In the genomic region with DNA sequence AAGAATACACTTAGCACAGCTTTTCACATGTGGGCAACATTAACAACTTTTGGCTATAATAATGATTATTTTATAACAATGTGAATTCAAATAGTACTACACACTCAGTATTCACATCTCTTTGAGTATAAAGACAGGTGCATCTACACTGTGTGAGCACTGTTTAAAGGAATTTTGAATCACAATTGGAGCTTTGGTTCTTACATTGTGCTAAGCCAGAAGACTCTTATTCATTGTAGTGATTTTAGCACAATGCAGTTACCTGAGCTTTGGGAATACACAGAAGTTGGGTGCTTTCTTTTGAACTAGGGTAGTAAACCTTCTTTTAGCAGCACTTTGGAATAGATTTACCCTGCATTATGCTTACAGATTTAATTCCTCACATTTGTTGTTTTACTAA, we compare ENCODE assay signal across 26 cellular contexts. TPM values are rescaled to one million over a fixed set of nuclear protein-coding genes. Genes with fewer than 3 reads are reported as not detected.
"Had no signal": no experiment of that assay in that cellular context is flagged by ENCODE, and none has a peak within 500 bp of the region (broad histone marks: within the 10 kb centered on the region; RNA-seq: fewer than 3 reads in every experiment).

No MANE protein-coding gene starts in this region.

- H3K4me1 ChIP-seq: colonic mucosa, esophagus muscularis mucosa, esophagus squamous epithelium, foreskin keratinocyte, gastrocnemius medialis, gastroesophageal sphincter, heart left ventricle, heart right ventricle had no signal

- H3K9me3 ChIP-seq: colonic mucosa, esophagus muscularis mucosa, esophagus squamous epithelium, gastrocnemius medialis, gastroesophageal sphincter, heart left ventricle had no signal

- DNase-seq: colonic mucosa; cortex of kidney; dermis blood vessel endothelial cell; dorsolateral prefrontal cortex; effector CD4-positive, alpha-beta T cell; effector CD8-positive, alpha-beta T cell; effector memory CD4-positive, alpha-beta T cell; effector memory CD8-positive, alpha-beta T cell; endodermal cell; erythroblast; esophagus squamous epithelium; foreskin fibroblast; foreskin keratinocyte; foreskin melanocyte; gastrocnemius medialis; glutamatergic neuron; head of caudate nucleus; heart left ventricle; heart right ventricle had no signal

- H3K27ac Mint-ChIP-seq: dendritic cell treated with granulocyte-macrophage colony-stimulating factor and Interleukin-4, amounts not matched to agents 40 ng/mL and 50 ng/mL, for 4 days; effector memory CD8-positive, alpha-beta T cell; endodermal cell had no signal

- H3K27me3 ChIP-seq: colonic mucosa, dorsolateral prefrontal cortex, esophagus muscularis mucosa, esophagus squamous epithelium, foreskin keratinocyte, gastrocnemius medialis, gastroesophageal sphincter, heart left ventricle had no signal

- H3K36me3 ChIP-seq: colonic mucosa, esophagus muscularis mucosa, esophagus squamous epithelium, gastrocnemius medialis, gastroesophageal sphincter, heart left ventricle, heart right ventricle had no signal

- H3K27ac ChIP-seq: colonic mucosa, coronary artery, dorsolateral prefrontal cortex, epithelial cell of prostate, esophagus muscularis mucosa, esophagus squamous epithelium, foreskin keratinocyte, gastrocnemius medialis, gastroesophageal sphincter, heart left ventricle, heart right ventricle had no signal

- H3K4me3 ChIP-seq: colonic mucosa, coronary artery, dorsolateral prefrontal cortex, esophagus muscularis mucosa, esophagus squamous epithelium, gastrocnemius medialis, gastroesophageal sphincter, heart left ventricle, heart right ventricle had no signal

- H3K4me3 Mint-ChIP-seq: dendritic cell treated with granulocyte-macrophage colony-stimulating factor and Interleukin-4, amounts not matched to agents 40 ng/mL and 50 ng/mL, for 4 days; effector memory CD8-positive, alpha-beta T cell; endodermal cell had no signal

- H3K27me3 Mint-ChIP-seq: dendritic cell treated with granulocyte-macrophage colony-stimulating factor and Interleukin-4, amounts not matched to agents 40 ng/mL and 50 ng/mL, for 4 days; effector memory CD8-positive, alpha-beta T cell had no signal

- ATAC-seq: effector memory CD8-positive, alpha-beta T cell; esophagus mucosa; foreskin keratinocyte; gastrocnemius medialis; gastroesophageal sphincter; heart left ventricle; heart right ventricle had no signal

- H3K9me3 Mint-ChIP-seq: dendritic cell treated with granulocyte-macrophage colony-stimulating factor and Interleukin-4, amounts not matched to agents 40 ng/mL and 50 ng/mL, for 4 days; endodermal cell had no signal

RNA-seq across cellular contexts. Expression of gene RIMS1, which starts 20.5 kb away (rescaled TPM):
- total RNA-seq: endothelial cell of umbilical vein, foreskin keratinocyte had no signal
- polyA plus RNA-seq: foreskin keratinocyte, heart left ventricle, heart right ventricle had no signal
